Comparison of ENCODE assay signal across 26 cellular contexts in genomic region chr5:96758621-96759020, GRCh38. TPM values are rescaled to one million over a fixed set of nuclear protein-coding genes. Genes with fewer than 3 reads are reported as not detected.
DNase-seq lines count a peak whose midpoint lies in the region; ATAC-seq and TF ChIP-seq lines count a peak whose summit lies in the region.
"Had no signal": no experiment of that assay in that cellular context is flagged by ENCODE, and none has a peak within 500 bp of the region (broad histone marks: within the 10 kb centered on the region; RNA-seq: fewer than 3 reads in every experiment).

No MANE protein-coding gene starts in this region.

- TF ChIP-seq CTCF in AG10803 (conservative IDR thresholded peaks at IDR 0.05; ENCODE audit: low read length) (no peak), WTC11 (IDR thresholded peaks at IDR 0.05) (no peak)
- TF ChIP-seq CTCF in CD8-positive, alpha-beta T cell (IDR thresholded peaks at IDR 0.05), result no peak

- H3K27me3 ChIP-seq in CD8-positive, alpha-beta T cell (ENCODE audit: insufficient read depth, low read length), result no peaks in the 10 kb centered on the region
- H3K27me3 ChIP-seq: heart right ventricle, left lung, sigmoid colon, stomach, tibial nerve had no signal

- no peak overlapping the region for H3K4me3 ChIP-seq in AG10803 (ENCODE audit: low read length)
- H3K4me3 ChIP-seq in CD8-positive, alpha-beta T cell (ENCODE audit: low read depth, low read length), result no peak overlapping the region
- H3K4me3 ChIP-seq: heart right ventricle, left lung, PC-9, sigmoid colon, stomach, tibial nerve had no signal

- CTCF ChIA-PET in CD8-positive, alpha-beta T cell (lab: Charles Lee), result interaction anchor here (0.7 to 1.5 kb wide), 3 partner anchors 16 to 65 kb away, joined by 3 read pairs; no protein-coding TSS in a partner anchor
- CTCF ChIA-PET in WTC11 (lab: Charles Lee), result no interaction called here

- no peaks in the 10 kb centered on the region for H3K4me1 ChIP-seq in CD8-positive, alpha-beta T cell (ENCODE audit: insufficient read depth, low read length)
- H3K4me1 ChIP-seq: left lung, tibial nerve had no signal

- DNase-seq in AG10803 (ENCODE audit: low read depth), result peak; percentile 66
- no peak for DNase-seq in CD8-positive, alpha-beta T cell
- no peak for DNase-seq in activated T-helper 2 cell treated with anti-CD3 and anti-CD28 coated beads, Interferon-gamma antibody, Interleukin-2, Interleukin-4, amounts not matched to agents 10 μg/mL and 5 μg/mL and 100 μg/mL, durations not matched to agents 14 hours and 24 hours and 36 hours (ENCODE audit: low spot score)
- DNase-seq in iris pigment epithelial cell (ENCODE audit: low read depth), result peak; percentile 82
- no peak for DNase-seq in WTC11 (ENCODE audit: low spot score)
- no peak for DNase-seq in NCI-H69 (lab: John Stamatoyannopoulos, UW)
- no peak for DNase-seq in NCI-H774 (lab: John Stamatoyannopoulos, UW)
- DNase-seq: activated CD4-positive, alpha-beta T cell treated with anti-CD3 and anti-CD28 coated beads for 1 hour; activated CD8-positive, alpha-beta memory T cell treated with anti-CD3 and anti-CD28 coated beads for 24 hours; activated naive CD4-positive, alpha-beta T cell; activated T-cell treated with anti-CD3 and anti-CD28 coated beads, Interleukin-2, amount 50 U/mL, for 1 hour; heart right ventricle; left lung; midbrain; MM.1S; NCI-H1417 treated with DMSO at 0.1 percent for 48 hours; NCI-H446; NK-92 treated with Interleukin-12 subunit alpha and Interleukin-12 subunit beta, amount 100 ng/mL, for 24 hours; PC-9; SIG-M5; sigmoid colon; stomach; SW 1271 had no signal

- H3K36me3 ChIP-seq in CD8-positive, alpha-beta T cell (ENCODE audit: insufficient read depth, low read length), result peaks cover 41% of the 10 kb centered on the region

- H3K27ac Mint-ChIP-seq in CD8-positive, alpha-beta T cell, result peak overlapping the region; percentile 53
- peak overlapping the region; percentile 48 for H3K27ac Mint-ChIP-seq in activated T-helper 2 cell treated with anti-CD3 and anti-CD28 coated beads, Interferon-gamma antibody, Interleukin-2, Interleukin-4, amounts not matched to agents 10 μg/mL and 5 μg/mL and 100 μg/mL, durations not matched to agents 14 hours and 24 hours and 36 hours
- H3K27ac Mint-ChIP-seq in WTC11, result no peak overlapping the region

- no peak overlapping the region for H3K27ac ChIP-seq in CD8-positive, alpha-beta T cell (ENCODE audit: low read depth, low read length)
- H3K27ac ChIP-seq: C4-2B, left lung, PC-9, stomach, tibial nerve had no signal

- no peaks in the 10 kb centered on the region for H3K9me3 ChIP-seq in CD8-positive, alpha-beta T cell (ENCODE audit: low read length)
- H3K9me3 ChIP-seq: heart right ventricle, left lung, sigmoid colon, stomach, tibial nerve had no signal

- peaks cover 72% of the 10 kb centered on the region for H3K36me3 Mint-ChIP-seq in CD8-positive, alpha-beta T cell
- peaks cover 60% of the 10 kb centered on the region for H3K36me3 Mint-ChIP-seq in activated T-helper 2 cell treated with anti-CD3 and anti-CD28 coated beads, Interferon-gamma antibody, Interleukin-2, Interleukin-4, amounts not matched to agents 10 μg/mL and 5 μg/mL and 100 μg/mL, durations not matched to agents 14 hours and 24 hours and 36 hours (ENCODE audit: low read depth)
- H3K36me3 Mint-ChIP-seq in WTC11, result peaks cover 8% of the 10 kb centered on the region

- ATAC-seq in CD8-positive, alpha-beta T cell, result no peak
- no peak for ATAC-seq in WTC11
- no peak for ATAC-seq in HG03280 (IDR thresholded peaks at IDR 0.05; ENCODE audit: unreplicated experiment)
- ATAC-seq: left lung had no signal

- POLR2A ChIA-PET in CD8-positive, alpha-beta T cell (lab: Charles Lee), result no interaction called here
- POLR2A ChIA-PET in WTC11 (lab: Charles Lee), result no interaction called here

- no peaks in the 10 kb centered on the region for H3K9me3 Mint-ChIP-seq in CD8-positive, alpha-beta T cell
- no peaks in the 10 kb centered on the region for H3K9me3 Mint-ChIP-seq in activated T-helper 2 cell treated with anti-CD3 and anti-CD28 coated beads, Interferon-gamma antibody, Interleukin-2, Interleukin-4, amounts not matched to agents 10 μg/mL and 5 μg/mL and 100 μg/mL, durations not matched to agents 14 hours and 24 hours and 36 hours
- no peaks in the 10 kb centered on the region for H3K9me3 Mint-ChIP-seq in WTC11

- no peaks in the 10 kb centered on the region for H3K27me3 Mint-ChIP-seq in CD8-positive, alpha-beta T cell (ENCODE audit: low read depth)
- H3K27me3 Mint-ChIP-seq in activated T-helper 2 cell treated with anti-CD3 and anti-CD28 coated beads, Interferon-gamma antibody, Interleukin-2, Interleukin-4, amounts not matched to agents 10 μg/mL and 5 μg/mL and 100 μg/mL, durations not matched to agents 14 hours and 24 hours and 36 hours (ENCODE audit: low read depth), result no peaks in the 10 kb centered on the region
- H3K27me3 Mint-ChIP-seq in WTC11 (ENCODE audit: low read depth), result no peaks in the 10 kb centered on the region

- peaks cover 12% of the 10 kb centered on the region for H3K4me1 Mint-ChIP-seq in CD8-positive, alpha-beta T cell (ENCODE audit: low read depth)
- H3K4me1 Mint-ChIP-seq in activated T-helper 2 cell treated with anti-CD3 and anti-CD28 coated beads, Interferon-gamma antibody, Interleukin-2, Interleukin-4, amounts not matched to agents 10 μg/mL and 5 μg/mL and 100 μg/mL, durations not matched to agents 14 hours and 24 hours and 36 hours (ENCODE audit: low read depth), result no peaks in the 10 kb centered on the region
- no peaks in the 10 kb centered on the region for H3K4me1 Mint-ChIP-seq in WTC11

- intact Hi-C loops in CD8-positive, alpha-beta T cell (cut with DNase I, micrococcal nuclease), result loop anchor here in 1 of 2 experiments (2.0 kb wide), 1 partner anchor 14 kb away; no protein-coding TSS in a partner anchor
- intact Hi-C loops in activated T-helper 2 cell treated with anti-CD3 and anti-CD28 coated beads, Interferon-gamma antibody, Interleukin-2, Interleukin-4, amounts not matched to agents 10 μg/mL and 5 μg/mL and 100 μg/mL, durations not matched to agents 14 hours and 24 hours and 36 hours (cut with micrococcal nuclease), result loop anchor here (10.0 kb wide), 1 partner anchor 266 kb away; no protein-coding TSS in a partner anchor

- H3K4me3 Mint-ChIP-seq in CD8-positive, alpha-beta T cell, result no peak overlapping the region
- no peak overlapping the region for H3K4me3 Mint-ChIP-seq in activated T-helper 2 cell treated with anti-CD3 and anti-CD28 coated beads, Interferon-gamma antibody, Interleukin-2, Interleukin-4, amounts not matched to agents 10 μg/mL and 5 μg/mL and 100 μg/mL, durations not matched to agents 14 hours and 24 hours and 36 hours (ENCODE audit: low read depth)
- no peak overlapping the region for H3K4me3 Mint-ChIP-seq in WTC11

TF ChIP-seq in WTC11, 78 proteins besides CTCF, POLR2A, EP300 and RAD21 (continues in another document):
- TF ChIP-seq, protein P1, sequence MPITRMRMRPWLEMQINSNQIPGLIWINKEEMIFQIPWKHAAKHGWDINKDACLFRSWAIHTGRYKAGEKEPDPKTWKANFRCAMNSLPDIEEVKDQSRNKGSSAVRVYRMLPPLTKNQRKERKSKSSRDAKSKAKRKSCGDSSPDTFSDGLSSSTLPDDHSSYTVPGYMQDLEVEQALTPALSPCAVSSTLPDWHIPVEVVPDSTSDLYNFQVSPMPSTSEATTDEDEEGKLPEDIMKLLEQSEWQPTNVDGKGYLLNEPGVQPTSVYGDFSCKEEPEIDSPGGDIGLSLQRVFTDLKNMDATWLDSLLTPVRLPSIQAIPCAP (CRISPR knock-in tag; IDR thresholded peaks at IDR 0.05), result no peak
- TF ChIP-seq FOXP1 (CRISPR knock-in tag; IDR thresholded peaks at IDR 0.05; ENCODE audit: borderline replicate concordance) (no peak), KAT7 (CRISPR knock-in tag; IDR thresholded peaks at IDR 0.05; ENCODE audit: borderline replicate concordance) (no peak), E2F4 (CRISPR knock-in tag; IDR thresholded peaks at IDR 0.05; ENCODE audit: borderline replicate concordance, low read depth) (no peak), ELF4 (CRISPR knock-in tag; IDR thresholded peaks at IDR 0.05; ENCODE audit: low read depth) (no peak), CREB1 (CRISPR knock-in tag; IDR thresholded peaks at IDR 0.05) (no peak), PRRX2 (CRISPR knock-in tag; IDR thresholded peaks at IDR 0.05) (no peak), IRF2 (CRISPR knock-in tag; IDR thresholded peaks at IDR 0.05; ENCODE audit: borderline replicate concordance, low read depth) (no peak), STAT6 (CRISPR knock-in tag; conservative IDR thresholded peaks at IDR 0.05; ENCODE audit: low read depth) (no peak), ZNF121 (CRISPR knock-in tag; IDR thresholded peaks at IDR 0.05) (no peak), SMAD4 (CRISPR knock-in tag; IDR thresholded peaks at IDR 0.05) (no peak)

RNA-seq across cellular contexts. Expression of gene ERAP1, which starts 49.1 kb away (rescaled TPM):
- 10 to 100 TPM; 45.4 to 47.7 TPM for total RNA-seq in CD8-positive, alpha-beta T cell
- 99.6 and 108 TPM in 2 replicates for total RNA-seq in activated T-helper 2 cell treated with anti-CD3 and anti-CD28 coated beads, Interferon-gamma antibody, Interleukin-2, Interleukin-4, amounts not matched to agents 10 μg/mL and 5 μg/mL and 100 μg/mL, durations not matched to agents 14 hours and 24 hours and 36 hours
- total RNA-seq in WTC11 (2021), result 10.6 to 13.9 TPM (median 11.7 TPM) in 3 replicates

Comparison
In these comparisons a context has a peak if more than half of its experiments do, and no peak if none do; other contexts are left out.
1. DNase-seq: peak in AG10803 (single experiment) and iris pigment epithelial cell (single experiment); none in CD8-positive, alpha-beta T cell (0 of 7), activated T-helper 2 cell treated with anti-CD3 and anti-CD28 coated beads, Interferon-gamma antibody, Interleukin-2, Interleukin-4, amounts not matched to agents 10 μg/mL and 5 μg/mL and 100 μg/mL, durations not matched to agents 14 hours and 24 hours and 36 hours (single experiment), WTC11 (single experiment), NCI-H69 (single experiment) and NCI-H774 (single experiment).